In the genomic region with DNA sequence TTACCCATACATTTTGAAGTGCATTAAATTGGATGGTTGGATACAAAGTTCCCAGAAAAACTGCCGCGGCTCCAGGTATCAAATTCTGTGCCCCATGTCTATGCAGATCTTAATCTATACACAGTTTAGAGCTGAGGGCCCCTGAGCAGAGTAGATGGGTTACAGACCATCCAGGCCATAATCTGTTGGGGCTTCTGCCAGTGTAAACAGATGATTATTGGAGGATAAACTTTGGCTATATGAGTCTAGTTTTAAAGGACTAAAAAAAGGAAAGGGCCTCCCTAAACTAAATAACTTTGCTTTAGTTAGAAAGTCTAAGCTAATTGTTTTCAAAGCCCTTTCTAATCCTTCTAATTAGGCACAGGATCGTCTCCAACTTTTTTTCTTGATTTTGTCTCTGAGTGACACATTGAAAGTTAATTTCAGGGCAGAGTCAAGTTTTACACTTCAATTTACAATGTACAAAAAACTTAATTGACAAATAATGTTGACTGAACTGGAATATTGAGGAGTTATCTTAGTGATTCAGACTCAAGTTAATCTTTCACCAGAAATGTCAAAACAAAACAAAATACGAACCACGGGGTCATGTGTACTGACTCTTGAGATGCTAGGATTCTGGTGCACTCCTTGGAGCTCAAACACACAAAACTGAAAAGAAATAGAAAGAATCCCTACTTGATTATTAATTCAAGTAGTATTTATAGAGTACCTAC, we compare ENCODE assay signal across 13 cellular contexts.
DNase-seq lines count a peak whose midpoint lies in the region; ATAC-seq and TF ChIP-seq lines count a peak whose summit lies in the region.
"Had no signal": no experiment of that assay in that cellular context is flagged by ENCODE, and none has a peak within 500 bp of the region (broad histone marks: within the 10 kb centered on the region; RNA-seq: fewer than 3 reads in every experiment).

No MANE protein-coding gene starts in this region.

- no TSS peak for BruUV-seq in PC-9 (replicated peaks; lab: Mats Ljungman, UMichigan)

- H3K79me2 ChIP-seq in PC-9 (ENCODE audit: low read depth): no peaks in the 10 kb centered on the region

- no peak for DNase-seq in HEK293T (ENCODE audit: extremely low spot score)
- DNase-seq in PC-9: no peak
- peak; percentile 20 for DNase-seq in fibroblast of villous mesenchyme (ENCODE audit: low read depth)
- no peak for DNase-seq in stimulated activated naive B cell treated with anti-CD40 and anti-IgM and Interleukin-4, amounts not matched to agents 10 μg/mL and 1 μg/mL and 100 μg/mL, for 72 hours
- DNase-seq in activated T-cell treated with anti-CD3 and anti-CD28 coated beads, Interleukin-2, amount 50 U/mL, for 1 hour: no peak
- DNase-seq in stimulated activated CD4-positive, alpha-beta T cell treated with anti-CD3 and anti-CD28 coated beads, Interleukin-2, amount 100 ng/mL, for 24 hours: no peak
- DNase-seq: NCI-H187 treated with DMSO at 0.1 percent for 48 hours had no signal

- H3K4me3 Mint-ChIP-seq in stimulated activated naive B cell treated with anti-CD40 and anti-IgM and Interleukin-4, amounts not matched to agents 10 μg/mL and 1 μg/mL and 100 μg/mL, for 72 hours: no peak overlapping the region

- no peaks in the 10 kb centered on the region for H3K36me3 Mint-ChIP-seq in stimulated activated naive B cell treated with anti-CD40 and anti-IgM and Interleukin-4, amounts not matched to agents 10 μg/mL and 1 μg/mL and 100 μg/mL, for 72 hours
- H3K36me3 Mint-ChIP-seq: activated CD8-positive, alpha-beta memory T cell treated with anti-CD3 and anti-CD28 coated beads, Interleukin-2, amount 10 ng/mL, durations not matched to agents 7 days and 5 days; activated naive CD8-positive, alpha-beta T cell; naive B cell had no signal

- no peak overlapping the region for H3K4me2 ChIP-seq in PC-9

- peak overlapping the region; percentile 65; the same call in 1 of the 2 replicates for H2AFZ ChIP-seq in PC-9

- H3K27me3 ChIP-seq in PC-9 (ENCODE audit: insufficient read depth, low read depth): no peaks in the 10 kb centered on the region
- H3K27me3 ChIP-seq: tibial artery had no signal

- peak; percentile 15 to 29 for ATAC-seq in stimulated activated naive B cell treated with anti-CD40 and anti-IgM and Interleukin-4, amounts not matched to agents 10 μg/mL and 1 μg/mL and 100 μg/mL, for 72 hours (replicated peaks)
- ATAC-seq in HG02852 (IDR thresholded peaks at IDR 0.05; ENCODE audit: unreplicated experiment) (no peak), esophagus mucosa (no peak)

- no peak for TF ChIP-seq CTCF in PC-9 (conservative IDR thresholded peaks at IDR 0.05)
- TF ChIP-seq CTCF in fibroblast of villous mesenchyme (IDR thresholded peaks at IDR 0.05; ENCODE audit: insufficient read depth, low read depth, low read length): no peak

- H3K9me3 ChIP-seq in PC-9 (ENCODE audit: insufficient read depth, low read depth): no peaks in the 10 kb centered on the region
- H3K9me3 ChIP-seq: tibial artery had no signal

- H3K27me3 Mint-ChIP-seq in stimulated activated naive B cell treated with anti-CD40 and anti-IgM and Interleukin-4, amounts not matched to agents 10 μg/mL and 1 μg/mL and 100 μg/mL, for 72 hours: no peaks in the 10 kb centered on the region

- H3K4me1 Mint-ChIP-seq in stimulated activated naive B cell treated with anti-CD40 and anti-IgM and Interleukin-4, amounts not matched to agents 10 μg/mL and 1 μg/mL and 100 μg/mL, for 72 hours: peaks cover 3 to 12% of the 10 kb centered on the region in 2 donors

- POLR2A ChIA-PET in HEK293T (lab: Yijun Ruan, JAX): interaction anchor here (1.2 to 1.9 kb wide), 4 partner anchors 10 to 248 kb away, joined by 4 to 10 read pairs (median 7); no protein-coding TSS in a partner anchor
- POLR2A ChIA-PET in PC-9 (lab: Charles Lee; ENCODE audit: unreplicated experiment): interaction anchor here (0.5 to 0.7 kb wide), 5 partner anchors 45 to 913 kb away, joined by 3 to 14 read pairs (median 5); no protein-coding TSS in a partner anchor

- intact Hi-C loops in PC-9 (cut with micrococcal nuclease; ENCODE audit: unreplicated experiment): loop anchor here (10.0 kb wide), 1 partner anchor 901 kb away; no protein-coding TSS in a partner anchor

- no peak overlapping the region for H3K27ac Mint-ChIP-seq in stimulated activated naive B cell treated with anti-CD40 and anti-IgM and Interleukin-4, amounts not matched to agents 10 μg/mL and 1 μg/mL and 100 μg/mL, for 72 hours
- H3K27ac Mint-ChIP-seq: activated naive CD8-positive, alpha-beta T cell had no signal

- no peaks in the 10 kb centered on the region for H3K36me3 ChIP-seq in PC-9 (ENCODE audit: low read depth)
- H3K36me3 ChIP-seq: tibial artery had no signal

- CTCF ChIA-PET in HEK293T (lab: Yijun Ruan, JAX): interaction anchor here (0.6 to 2.9 kb wide), 18 partner anchors 10 to 1101 kb away, joined by 3 to 18 read pairs (median 4); no protein-coding TSS in a partner anchor
- CTCF ChIA-PET in PC-9 (lab: Charles Lee): interaction anchor here (0.6 to 1.3 kb wide), 20 partner anchors 14 to 1570 kb away, joined by 3 to 11 read pairs (median 5); no protein-coding TSS in a partner anchor

- no peaks in the 10 kb centered on the region for H4K20me1 ChIP-seq in PC-9 (ENCODE audit: insufficient read depth)

- no peaks in the 10 kb centered on the region for H3K9me3 Mint-ChIP-seq in stimulated activated naive B cell treated with anti-CD40 and anti-IgM and Interleukin-4, amounts not matched to agents 10 μg/mL and 1 μg/mL and 100 μg/mL, for 72 hours

- no peak overlapping the region for H3K27ac ChIP-seq in PC-9
- H3K27ac ChIP-seq: tibial artery had no signal

- no peaks in the 10 kb centered on the region for H3K9me2 ChIP-seq in PC-9 (ENCODE audit: insufficient read depth)

- H3K4me3 ChIP-seq in PC-9 (no peak overlapping the region), fibroblast of villous mesenchyme (ENCODE audit: low read depth, low read length) (no peak overlapping the region)

- peaks cover 4% of the 10 kb centered on the region; the same call in 1 of the 2 replicates for H3F3A ChIP-seq in PC-9 (ENCODE audit: insufficient read depth, low read depth)

- H3K4me1 ChIP-seq in PC-9 (replicated peaks; ENCODE audit: insufficient read depth): 0 out of 2 replicates have a peak, but pooled peaks cover 4% of the 10 kb centered on the region
- H3K4me1 ChIP-seq: tibial artery had no signal

TF ChIP-seq in HEK293T, 16 proteins besides CTCF, POLR2A, EP300 and RAD21:
- no peak for TF ChIP-seq L3MBTL2 (conservative IDR thresholded peaks at IDR 0.05)
- TF ChIP-seq, protein P1, sequence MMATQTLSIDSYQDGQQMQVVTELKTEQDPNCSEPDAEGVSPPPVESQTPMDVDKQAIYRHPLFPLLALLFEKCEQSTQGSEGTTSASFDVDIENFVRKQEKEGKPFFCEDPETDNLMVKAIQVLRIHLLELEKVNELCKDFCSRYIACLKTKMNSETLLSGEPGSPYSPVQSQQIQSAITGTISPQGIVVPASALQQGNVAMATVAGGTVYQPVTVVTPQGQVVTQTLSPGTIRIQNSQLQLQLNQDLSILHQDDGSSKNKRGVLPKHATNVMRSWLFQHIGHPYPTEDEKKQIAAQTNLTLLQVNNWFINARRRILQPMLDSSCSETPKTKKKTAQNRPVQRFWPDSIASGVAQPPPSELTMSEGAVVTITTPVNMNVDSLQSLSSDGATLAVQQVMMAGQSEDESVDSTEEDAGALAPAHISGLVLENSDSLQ (IDR thresholded peaks at IDR 0.05): peak; percentile 58; the same call in 1 of the 2 replicates
TF ChIP-seq in HEK293T: peak in this region for 1.

Comparison
In these comparisons a context has a peak if more than half of its experiments do, and no peak if none do; other contexts are left out.
1. ATAC-seq: peak in stimulated activated naive B cell treated with anti-CD40 and anti-IgM and Interleukin-4, amounts not matched to agents 10 μg/mL and 1 μg/mL and 100 μg/mL, for 72 hours (2 of 2); none in HG02852 (single experiment) and esophagus mucosa (single experiment).